ENCODE assay signal across 12 cellular contexts in genomic region chr19:49557641-49558325, GRCh38. TPM values are rescaled to one million over a fixed set of nuclear protein-coding genes. Genes with fewer than 3 reads are reported as not detected.
DNase-seq lines count a peak whose midpoint lies in the region; ATAC-seq and TF ChIP-seq lines count a peak whose summit lies in the region.
"Had no signal": no experiment of that assay in that cellular context is flagged by ENCODE, and none has a peak within 500 bp of the region (broad histone marks: within the 10 kb centered on the region; RNA-seq: fewer than 3 reads in every experiment).

No MANE protein-coding gene starts in this region.

- H3K27ac Mint-ChIP-seq in CD4-positive, CD25-positive, alpha-beta regulatory T cell = peak overlapping the region; percentile 77 to 89 (median 89)
- H3K27ac Mint-ChIP-seq in central memory CD8-positive, alpha-beta T cell (ENCODE audit: low read depth) = no peak overlapping the region
- H3K27ac Mint-ChIP-seq: dendritic cell treated with granulocyte-macrophage colony-stimulating factor and Interleukin-4, amounts not matched to agents 40 ng/mL and 50 ng/mL, for 4 days had no signal

- no peak for ATAC-seq in CD4-positive, CD25-positive, alpha-beta regulatory T cell (ENCODE audit: low read depth in 2 of 2)
- ATAC-seq in central memory CD8-positive, alpha-beta T cell (replicated peaks; ENCODE audit: extremely low read depth, poor library complexity, severe bottlenecking) = no peak
- no peak for ATAC-seq in HG03097 (IDR thresholded peaks at IDR 0.05; ENCODE audit: low FRiP score, unreplicated experiment)
- ATAC-seq: left lung, natural killer cell had no signal

- no peaks in the 10 kb centered on the region for H3K9me3 ChIP-seq in CD4-positive, CD25-positive, alpha-beta regulatory T cell (ENCODE audit: control insufficient read depth in 2 of 2, low read length in 2 of 2)
- H3K9me3 ChIP-seq: left lung had no signal

- H3K4me3 Mint-ChIP-seq in CD4-positive, CD25-positive, alpha-beta regulatory T cell = peak overlapping the region; percentile 11 to 87 (median 72)
- H3K4me3 Mint-ChIP-seq in central memory CD8-positive, alpha-beta T cell = peak overlapping the region; percentile 55
- H3K4me3 Mint-ChIP-seq: dendritic cell treated with granulocyte-macrophage colony-stimulating factor and Interleukin-4, amounts not matched to agents 40 ng/mL and 50 ng/mL, for 4 days had no signal

- H3K27me3 ChIP-seq in CD4-positive, CD25-positive, alpha-beta regulatory T cell (ENCODE audit: control insufficient read depth, insufficient read depth, low read length) = no peaks in the 10 kb centered on the region
- H3K27me3 ChIP-seq: left lung had no signal

- H3K4me1 ChIP-seq in CD4-positive, CD25-positive, alpha-beta regulatory T cell (ENCODE audit: control insufficient read depth, insufficient read depth, low read length, poor library complexity, severe bottlenecking) = peaks cover 96% of the 10 kb centered on the region

- no peaks in the 10 kb centered on the region for H3K27me3 Mint-ChIP-seq in CD4-positive, CD25-positive, alpha-beta regulatory T cell
- H3K27me3 Mint-ChIP-seq in central memory CD8-positive, alpha-beta T cell = no peaks in the 10 kb centered on the region
- H3K27me3 Mint-ChIP-seq: dendritic cell treated with granulocyte-macrophage colony-stimulating factor and Interleukin-4, amounts not matched to agents 40 ng/mL and 50 ng/mL, for 4 days had no signal

- H3K4me1 Mint-ChIP-seq in CD4-positive, CD25-positive, alpha-beta regulatory T cell = peaks cover 20 to 86% (median 52%) of the 10 kb centered on the region in 4 donors
- peaks cover 56% of the 10 kb centered on the region for H3K4me1 Mint-ChIP-seq in central memory CD8-positive, alpha-beta T cell

- CTCF ChIA-PET in HEK293T (lab: Yijun Ruan, JAX) = no interaction called here

- peak overlapping the region; percentile 79 for H3K27ac ChIP-seq in CD4-positive, CD25-positive, alpha-beta regulatory T cell (ENCODE audit: insufficient read depth, low read length, poor library complexity, severe bottlenecking)
- H3K27ac ChIP-seq: left lung had no signal

- DNase-seq in CD4-positive, CD25-positive, alpha-beta regulatory T cell = no peak
- no peak for DNase-seq in HEK293T (ENCODE audit: extremely low spot score)
- DNase-seq in central memory CD8-positive, alpha-beta T cell (ENCODE audit: low spot score in 2 of 2) = no peak
- no peak for DNase-seq in NCI-H187 treated with DMSO at 0.1 percent for 48 hours (lab: John Stamatoyannopoulos, UW)
- no peak for DNase-seq in NCI-H524 treated with DMSO at 0.1 percent for 48 hours (lab: John Stamatoyannopoulos, UW)
- DNase-seq: DND-41, left lung, natural killer cell, NCI-H2081 treated with DMSO at 0.1 percent for 48 hours, NCI-H774 had no signal

- H3K9me3 Mint-ChIP-seq in CD4-positive, CD25-positive, alpha-beta regulatory T cell = peaks cover 0 to 2% (median 0%) of the 10 kb centered on the region in 7 donors
- H3K9me3 Mint-ChIP-seq in central memory CD8-positive, alpha-beta T cell = no peaks in the 10 kb centered on the region
- H3K9me3 Mint-ChIP-seq: dendritic cell treated with granulocyte-macrophage colony-stimulating factor and Interleukin-4, amounts not matched to agents 40 ng/mL and 50 ng/mL, for 4 days; natural killer cell had no signal

- POLR2A ChIA-PET in HEK293T (lab: Yijun Ruan, JAX) = interaction anchor here (0.6 kb wide), 1 partner anchor 121 kb away, joined by 3 read pairs; no protein-coding TSS in a partner anchor

- peaks cover 47% of the 10 kb centered on the region for H3K36me3 Mint-ChIP-seq in CD4-positive, CD25-positive, alpha-beta regulatory T cell
- peaks cover 42% of the 10 kb centered on the region for H3K36me3 Mint-ChIP-seq in central memory CD8-positive, alpha-beta T cell (ENCODE audit: insufficient read depth)
- H3K36me3 Mint-ChIP-seq: natural killer cell had no signal

- H3K4me3 ChIP-seq in CD4-positive, CD25-positive, alpha-beta regulatory T cell (ENCODE audit: low read depth, low read length) = no peak overlapping the region
- H3K4me3 ChIP-seq: left lung had no signal

- peaks cover 22% of the 10 kb centered on the region for H3K36me3 ChIP-seq in CD4-positive, CD25-positive, alpha-beta regulatory T cell (ENCODE audit: control insufficient read depth, insufficient read depth, low read length)

TF ChIP-seq in HEK293T, 16 proteins besides CTCF, POLR2A, EP300 and RAD21:
- TF ChIP-seq ZNF384 (IDR thresholded peaks at IDR 0.05) (peak; percentile 28; the same call in 1 of the 2 replicates), TARDBP (IDR thresholded peaks at IDR 0.05) (no peak)

RNA-seq across cellular contexts. Expression of gene NOSIP, which starts 22.6 kb away (rescaled TPM):
- 124 TPM for total RNA-seq in CD4-positive, CD25-positive, alpha-beta regulatory T cell
- 100 to 1,000 TPM; 262 to 385 (median 285) TPM for polyA plus RNA-seq in CD4-positive, CD25-positive, alpha-beta regulatory T cell

RNA-seq across cellular contexts. Expression of gene PRRG2, which starts 23.3 kb away (rescaled TPM):
- total RNA-seq in CD4-positive, CD25-positive, alpha-beta regulatory T cell = 0.84 TPM
- not detected for polyA plus RNA-seq in CD4-positive, CD25-positive, alpha-beta regulatory T cell

RNA-seq across cellular contexts. Expression of gene RCN3, which starts 30.0 kb away (rescaled TPM):
- 3.6 TPM for total RNA-seq in CD4-positive, CD25-positive, alpha-beta regulatory T cell
- 1 to 10 TPM; 1.5 to 5.5 (median 2.5) TPM for polyA plus RNA-seq in CD4-positive, CD25-positive, alpha-beta regulatory T cell

RNA-seq across cellular contexts. Expression of gene PRR12, which starts 33.2 kb away (rescaled TPM):
- total RNA-seq in CD4-positive, CD25-positive, alpha-beta regulatory T cell = 50.2 TPM
- under 1 TPM; 0.05 to 0.18 (median 0.16) TPM for polyA plus RNA-seq in CD4-positive, CD25-positive, alpha-beta regulatory T cell

RNA-seq across cellular contexts. Expression of gene FCGRT, which starts 45.3 kb away (rescaled TPM):
- 23.3 TPM for total RNA-seq in CD4-positive, CD25-positive, alpha-beta regulatory T cell
- polyA plus RNA-seq in CD4-positive, CD25-positive, alpha-beta regulatory T cell = 10 to 100 TPM; 43.0 to 63.0 (median 49.8) TPM
